ENCODE assay signal across 8 cellular contexts in the genomic region with DNA sequence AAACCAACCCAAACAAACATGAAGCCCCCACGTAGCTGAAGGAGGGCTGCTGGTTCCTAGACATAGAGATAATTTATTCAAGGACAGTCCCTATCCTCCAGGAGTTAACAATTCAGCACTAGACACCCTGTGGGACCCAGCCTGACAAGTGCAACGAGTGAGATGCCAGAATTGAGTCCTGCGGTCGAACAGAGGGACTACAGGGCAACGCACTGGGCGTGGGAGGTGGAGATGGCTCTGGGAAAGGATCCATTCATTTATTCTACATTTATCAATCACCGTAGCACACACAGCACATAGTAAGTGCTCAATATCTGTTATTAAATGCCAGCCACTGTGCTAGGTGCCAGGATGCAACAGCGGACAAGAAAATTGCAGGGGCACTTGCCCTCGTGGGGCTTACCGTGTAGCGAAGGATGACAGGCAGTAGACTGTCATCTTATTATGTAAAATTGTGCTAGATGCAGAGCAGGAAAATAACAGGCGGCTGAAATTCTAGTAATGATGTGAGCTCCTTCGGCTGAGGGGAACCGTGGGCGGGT. TPM values are rescaled to one million over a fixed set of nuclear protein-coding genes. Genes with fewer than 3 reads are reported as not detected.
DNase-seq lines count a peak whose midpoint lies in the region; ATAC-seq and TF ChIP-seq lines count a peak whose summit lies in the region.

No MANE protein-coding gene starts in this region.

- H3K9me2 ChIP-seq in Loucy (replicated peaks; ENCODE audit: low read depth, low read length): no peaks in the 10 kb centered on the region

- no peaks in the 10 kb centered on the region for H3K9me3 Mint-ChIP-seq in Caco-2 (ENCODE audit: unreplicated experiment)
- no peaks in the 10 kb centered on the region for H3K9me3 Mint-ChIP-seq in central memory CD8-positive, alpha-beta T cell

- peaks cover 15% of the 10 kb centered on the region for H3K4me1 Mint-ChIP-seq in Caco-2 (ENCODE audit: low read depth, unreplicated experiment)
- peaks cover 45% of the 10 kb centered on the region for H3K4me1 Mint-ChIP-seq in central memory CD8-positive, alpha-beta T cell

- POLR2A ChIA-PET in Caco-2 (lab: Charles Lee): interaction anchor here (0.6 kb wide), 1 partner anchor 101 kb away, joined by 6 read pairs; no protein-coding TSS in a partner anchor

- no TSS peak for BruUV-seq in Caco-2 (replicated peaks; lab: Mats Ljungman, UMichigan)

- H3K4me3 ChIP-seq in Caco-2 (ENCODE audit: low read depth, low read length): peak overlapping the region; percentile 98
- peak overlapping the region; percentile 87 for H3K4me3 ChIP-seq in Loucy (ENCODE audit: low read length, poor library complexity, severe bottlenecking)
- peak overlapping the region; percentile 21 for H3K4me3 ChIP-seq in mucosa of stomach (ENCODE audit: low read length)

- no peaks in the 10 kb centered on the region for H3K27me3 Mint-ChIP-seq in Caco-2 (ENCODE audit: insufficient read depth, unreplicated experiment)
- H3K27me3 Mint-ChIP-seq in central memory CD8-positive, alpha-beta T cell: no peaks in the 10 kb centered on the region

- peak overlapping the region; percentile 97 for H2AFZ ChIP-seq in Loucy (ENCODE audit: low read length)

- H3K79me2 ChIP-seq in Loucy (ENCODE audit: insufficient read depth, low read length): peaks cover 31% of the 10 kb centered on the region

- peak overlapping the region; percentile 61 for H3K9ac ChIP-seq in Loucy (ENCODE audit: low read depth, low read length, poor library complexity, severe bottlenecking)
- peak overlapping the region; percentile 62 for H3K9ac ChIP-seq in mucosa of stomach (ENCODE audit: low read length)

- H3F3A ChIP-seq in Loucy (ENCODE audit: low read depth): no peaks in the 10 kb centered on the region

- H3K27me3 ChIP-seq in Caco-2 (replicated peaks; ENCODE audit: control insufficient read depth, insufficient read depth, low read length) (no peaks in the 10 kb centered on the region), Loucy (ENCODE audit: insufficient read depth, low read length, poor library complexity, severe bottlenecking) (no peaks in the 10 kb centered on the region), mucosa of stomach (ENCODE audit: control insufficient read depth, insufficient read depth, low read length) (no peaks in the 10 kb centered on the region)

- peaks cover 27% of the 10 kb centered on the region for H4K20me1 ChIP-seq in Loucy (ENCODE audit: insufficient read depth, low read length, poor library complexity, severe bottlenecking)

- intact Hi-C loops in Caco-2 (cut with micrococcal nuclease; ENCODE audit: unreplicated experiment): no loop called here

- H3K4me2 ChIP-seq in Loucy (ENCODE audit: low read depth, low read length, poor library complexity, severe bottlenecking): peak overlapping the region; percentile 70

- H3K9me3 ChIP-seq in Caco-2: no peaks in the 10 kb centered on the region
- H3K9me3 ChIP-seq in Loucy (ENCODE audit: insufficient read depth, low read depth, low read length): no peaks in the 10 kb centered on the region
- H3K9me3 ChIP-seq in mucosa of stomach (ENCODE audit: control insufficient read depth, low read length): no peaks in the 10 kb centered on the region

- CTCF ChIA-PET in Caco-2 (lab: Charles Lee): interaction anchor here (0.6 to 4.2 kb wide), 12 partner anchors 10 to 119 kb away, joined by 3 to 63 read pairs (median 11); no protein-coding TSS in a partner anchor

- H3K4me3 Mint-ChIP-seq in Caco-2 (ENCODE audit: unreplicated experiment): peak overlapping the region; percentile 99
- peak overlapping the region; percentile 88 for H3K4me3 Mint-ChIP-seq in central memory CD8-positive, alpha-beta T cell

- TF ChIP-seq CTCF in Caco-2 (IDR thresholded peaks at IDR 0.05; ENCODE audit: insufficient read depth in 1 of 2, low read depth in 1 of 2, low read length in 1 of 2, severe bottlenecking in 1 of 2, unreplicated experiment in 1 of 2) (no peak), Loucy (conservative IDR thresholded peaks at IDR 0.05; ENCODE audit: low read length) (no peak)

- ATAC-seq in central memory CD8-positive, alpha-beta T cell (replicated peaks; ENCODE audit: extremely low read depth, poor library complexity, severe bottlenecking): no peak

- DNase-seq in Caco-2 (peak in 1 of 2 experiments; percentile 26), NCI-H510A (lab: John Stamatoyannopoulos, UW) (no peak), cortex of kidney (lab: John Stamatoyannopoulos, UW) (no peak), NCI-H510A treated with DMSO at 0.1 percent for 48 hours (lab: John Stamatoyannopoulos, UW) (no peak)
- DNase-seq in central memory CD8-positive, alpha-beta T cell (ENCODE audit: low spot score in 2 of 2): no peak
- DNase-seq in NK-92 treated with Interleukin-12 subunit alpha and Interleukin-12 subunit beta, amount 100 ng/mL, for 24 hours (lab: John Stamatoyannopoulos, UW): no peak

- H3K36me3 ChIP-seq in Caco-2 (ENCODE audit: control insufficient read depth, insufficient read depth, low read length): no peaks in the 10 kb centered on the region
- no peaks in the 10 kb centered on the region for H3K36me3 ChIP-seq in Loucy (ENCODE audit: insufficient read depth, low read length)
- H3K36me3 ChIP-seq in mucosa of stomach (ENCODE audit: control insufficient read depth, insufficient read depth, low read length): no peaks in the 10 kb centered on the region

- H3K4me1 ChIP-seq in Caco-2 (no peaks in the 10 kb centered on the region), Loucy (ENCODE audit: insufficient read depth, low read length, poor library complexity, severe bottlenecking) (peaks cover 38% of the 10 kb centered on the region), mucosa of stomach (ENCODE audit: control insufficient read depth, insufficient read depth, low read length) (peaks cover 16% of the 10 kb centered on the region)

- H3K27ac Mint-ChIP-seq in Caco-2 (ENCODE audit: unreplicated experiment): peak overlapping the region; percentile 50
- peak overlapping the region; percentile 94 for H3K27ac Mint-ChIP-seq in central memory CD8-positive, alpha-beta T cell (ENCODE audit: low read depth)

- peaks cover 12% of the 10 kb centered on the region for H3K36me3 Mint-ChIP-seq in Caco-2 (ENCODE audit: insufficient read depth, unreplicated experiment)
- peaks cover 19% of the 10 kb centered on the region for H3K36me3 Mint-ChIP-seq in central memory CD8-positive, alpha-beta T cell (ENCODE audit: insufficient read depth)

RNA-seq across cellular contexts. Expression of a gene that starts 0.9 kb away (rescaled TPM):
- total RNA-seq in Caco-2 (2022): 74.6 and 79.8 TPM in 2 replicates

Comparison
In these comparisons a context has a peak if more than half of its experiments do, and no peak if none do; other contexts are left out.
1. H3K4me3 ChIP-seq: peak in every context shown above with its lines; median percentile 98 in Caco-2; 87 in Loucy; 21 in mucosa of stomach.